Comparison of ENCODE assay signal across 1 cellular context in genomic region chr7:2627258-2628136, GRCh38.
TF ChIP-seq lines count a peak whose summit lies in the region.

No MANE protein-coding gene starts in this region.

TF ChIP-seq in GM23338, 12 proteins besides CTCF, POLR2A, EP300 and RAD21 (continued from another document):
- TF ChIP-seq ETS1 (IDR thresholded peaks at IDR 0.05) = no peak
- no peak for TF ChIP-seq REST (IDR thresholded peaks at IDR 0.05; ENCODE audit: unreplicated experiment)
- no peak for TF ChIP-seq NANOG (IDR thresholded peaks at IDR 0.05; ENCODE audit: borderline replicate concordance)
- no peak for TF ChIP-seq STAT1 (IDR thresholded peaks at IDR 0.05; ENCODE audit: unreplicated experiment)
- TF ChIP-seq ZNF462 (CRISPR knock-in tag; IDR thresholded peaks at IDR 0.05) = no peak
